Comparison of ENCODE assay signal across 8 cellular contexts in genomic region chrX:152958524-152959465, GRCh38. TPM values are rescaled to one million over a fixed set of nuclear protein-coding genes. Genes with fewer than 3 reads are reported as not detected.
DNase-seq lines count a peak whose midpoint lies in the region; ATAC-seq and TF ChIP-seq lines count a peak whose summit lies in the region.

No MANE protein-coding gene starts in this region.

- no peaks in the 10 kb centered on the region for H3K36me3 ChIP-seq in testis (ENCODE audit: low read depth, missing control alignments)

- peak overlapping the region in 1 of 2 donors; percentile 56 for H3K27ac ChIP-seq in testis

- H3K4me1 ChIP-seq in testis: no peaks in the 10 kb centered on the region

- no peak for TF ChIP-seq POLR2A in testis (IDR thresholded peaks at IDR 0.05)

- peak; percentile 88 for ATAC-seq in omental fat pad (ENCODE audit: low FRiP score)

- no peaks in the 10 kb centered on the region for H3K9me3 ChIP-seq in testis

- no peaks in the 10 kb centered on the region for H3K27me3 ChIP-seq in testis

- 8 to 22% methylated on average over 33 to 53 of the region's 53 CpGs for WGBS in testis, 2 donors

- TF ChIP-seq CTCF in HFF-Myc (IDR thresholded peaks at IDR 0.05; ENCODE audit: low read depth, low read length, missing control alignments) (peak; percentile 59), omental fat pad (IDR thresholded peaks at IDR 0.05) (peak in 2 of 3 donors; percentile 55 to 70), testis (IDR thresholded peaks at IDR 0.05) (peak; percentile 79 to 96 (median 90))

- H3K4me3 ChIP-seq in HFF-Myc (replicated peaks; ENCODE audit: low read depth, low read length) (peak overlapping the region; percentile 35), testis (peak overlapping the region in 1 of 2 donors; percentile 21)

- DNase-seq in GM04503 (ENCODE audit: low read depth) (peak; percentile 42), HFF-Myc (ENCODE audit: extremely low read depth, low read depth) (peak; percentile 71), NAMALWA (ENCODE audit: low spot score) (peak; percentile 79), SK-N-DZ (ENCODE audit: low spot score) (peak; percentile 83), glomerular endothelial cell (ENCODE audit: extremely low read depth, low read depth, low spot score) (peak; percentile 55), omental fat pad (ENCODE audit: low spot score) (peak; percentile 91), testis (peak; percentile 91)
- DNase-seq in activated naive CD4-positive, alpha-beta T cell treated with anti-CD3 and anti-CD28 coated beads, Interleukin-2, amount 50 U/mL, for 16 hours: peak; percentile 87

- intact Hi-C loops in testis (cut with DNase I; ENCODE audit: low total_unique reads): no loop called here

RNA-seq across cellular contexts. Expression of gene PNMA5, which starts 35.1 kb away (rescaled TPM):
- polyA plus RNA-seq in SK-N-DZ (2014; cell fraction: cytosol; rRNA removed): not detected in 2 replicates
- not detected in 2 replicates for polyA plus RNA-seq in SK-N-DZ (2014; cell fraction: nucleus; rRNA removed)
- total RNA-seq in glomerular endothelial cell: not detected in 2 replicates
- not detected for total RNA-seq in omental fat pad
- total RNA-seq in testis: 10 to 100 TPM; 13.0 to 13.9 TPM
- polyA plus RNA-seq in testis (ENCODE audit: insufficient read depth, low read depth, low replicate concordance): 15.8 TPM

Comparison
In these comparisons a context has a peak if more than half of its experiments do, and no peak if none do; other contexts are left out.
1. RNA of gene PNMA5, which starts 35.1 kb away (total RNA-seq): 13.0 to 13.9 TPM in testis; not detected in glomerular endothelial cell and not detected in omental fat pad; every median in the first group is over 10 times any median in the second.
2. Peak in every context shown above with its lines, with median percentiles within 50 percentile points of each other: DNase-seq and CTCF ChIP-seq.